In the genomic region with DNA sequence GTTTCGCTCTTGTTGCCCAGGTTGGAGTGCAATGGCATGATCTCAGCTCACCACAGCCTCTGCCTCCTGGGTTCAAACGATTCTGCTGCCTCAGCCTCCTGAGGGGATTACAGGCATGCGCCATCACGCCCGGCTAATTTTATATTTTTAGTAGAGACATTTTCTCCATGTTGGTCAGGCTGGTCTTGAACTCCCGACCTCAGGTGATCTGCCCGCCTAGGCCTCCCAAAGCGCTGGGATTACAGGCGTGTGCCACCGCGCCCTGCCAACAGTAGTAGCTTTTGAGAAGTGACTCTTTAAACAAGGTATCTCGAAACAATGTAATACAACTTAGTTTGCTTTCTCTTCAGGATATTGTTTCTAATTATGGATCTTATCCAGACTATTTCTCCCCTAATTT, we compare ENCODE assay signal across 8 cellular contexts. TPM values are rescaled to one million over a fixed set of nuclear protein-coding genes. Genes with fewer than 3 reads are reported as not detected.
A peak's percentile ranks its signal among the peaks of the same experiment; 100 is the strongest.
DNase-seq lines count a peak whose midpoint lies in the region; TF ChIP-seq lines count a peak whose summit lies in the region.
"Not testable (repeated sequence)": the region's sequence is repeated elsewhere in the genome, so short reads cannot be mapped to it uniquely, and the experiment has no call there.

No MANE protein-coding gene starts in this region.

- peak overlapping the region; percentile 37 for H3K27ac ChIP-seq in C4-2B
- not testable (repeated sequence) for H3K27ac ChIP-seq in SJSA1; iPS-20b (ENCODE audit: low read length); thymus (ENCODE audit: low read depth)

- not testable (repeated sequence) for H3K27me3 Mint-ChIP-seq in HFFc6 (ENCODE audit: insufficient read depth); activated T-helper 1 cell treated with anti-CD3 and anti-CD28 coated beads, Interleukin-12 subunit alpha, Interleukin-12 subunit beta, Interleukin-2, Interleukin-4 antibody, amounts not matched to agents 30 ng/mL and 10 ng/mL and 1 ng/mL, durations not matched to agents 14 hours and 24 hours and 36 hours (ENCODE audit: insufficient read depth); dendritic cell treated with granulocyte-macrophage colony-stimulating factor and Interleukin-4, amounts not matched to agents 40 ng/mL and 50 ng/mL, for 4 days

- not testable (repeated sequence) for H3K9me3 Mint-ChIP-seq in HFFc6; activated T-helper 1 cell treated with anti-CD3 and anti-CD28 coated beads, Interleukin-12 subunit alpha, Interleukin-12 subunit beta, Interleukin-2, Interleukin-4 antibody, amounts not matched to agents 30 ng/mL and 10 ng/mL and 1 ng/mL, durations not matched to agents 14 hours and 24 hours and 36 hours; dendritic cell treated with granulocyte-macrophage colony-stimulating factor and Interleukin-4, amounts not matched to agents 40 ng/mL and 50 ng/mL, for 4 days

- H3K4me3 ChIP-seq in SJSA1 (peak overlapping the region; percentile 88; the same call in 1 of the 2 replicates), iPS-20b (ENCODE audit: low read length) (peak overlapping the region; percentile 86; the same call in 1 of the 2 replicates), neuron (ENCODE audit: low read length) (peak overlapping the region; percentile 98), thymus (ENCODE audit: low read length) (peak overlapping the region; percentile 91)

- peak overlapping the region; percentile 80 for H3K27ac Mint-ChIP-seq in HFFc6
- not testable (repeated sequence) for H3K27ac Mint-ChIP-seq in activated T-helper 1 cell treated with anti-CD3 and anti-CD28 coated beads, Interleukin-12 subunit alpha, Interleukin-12 subunit beta, Interleukin-2, Interleukin-4 antibody, amounts not matched to agents 30 ng/mL and 10 ng/mL and 1 ng/mL, durations not matched to agents 14 hours and 24 hours and 36 hours
- H3K27ac Mint-ChIP-seq in dendritic cell treated with granulocyte-macrophage colony-stimulating factor and Interleukin-4, amounts not matched to agents 40 ng/mL and 50 ng/mL, for 4 days, result peak overlapping the region; percentile 94

- DNase-seq in HFFc6; SJSA1 (ENCODE audit: low read depth in 1 of 2, low spot score in 2 of 2); activated T-helper 1 cell treated with anti-CD3 and anti-CD28 coated beads, Interleukin-12 subunit alpha, Interleukin-12 subunit beta, Interleukin-2, Interleukin-4 antibody, amounts not matched to agents 30 ng/mL and 10 ng/mL and 1 ng/mL, durations not matched to agents 14 hours and 24 hours and 36 hours (ENCODE audit: low spot score): not testable (repeated sequence)

- not testable (repeated sequence) for H3K9me3 ChIP-seq in SJSA1 (replicated peaks); iPS-20b (ENCODE audit: insufficient read depth, low read depth, low read length); neuron (ENCODE audit: low read length); thymus (ENCODE audit: control insufficient read depth)

- H3K4me1 ChIP-seq in SJSA1 (replicated peaks) (peaks cover 13% of the 10 kb centered on the region), neuron (ENCODE audit: insufficient read depth, low read length) (peaks cover 12% of the 10 kb centered on the region)
- not testable (repeated sequence) for H3K4me1 ChIP-seq in iPS-20b (ENCODE audit: insufficient read depth, low read length); thymus (ENCODE audit: control insufficient read depth, insufficient read depth, low read length)

- intact Hi-C loops in activated T-helper 1 cell treated with anti-CD3 and anti-CD28 coated beads, Interleukin-12 subunit alpha, Interleukin-12 subunit beta, Interleukin-2, Interleukin-4 antibody, amounts not matched to agents 30 ng/mL and 10 ng/mL and 1 ng/mL, durations not matched to agents 14 hours and 24 hours and 36 hours (cut with micrococcal nuclease), result loop anchor here (10.0 kb wide), 2 partner anchors 1048 to 1522 kb away; a partner anchor contains a TSS
- intact Hi-C loops in dendritic cell treated with granulocyte-macrophage colony-stimulating factor and Interleukin-4, amounts not matched to agents 40 ng/mL and 50 ng/mL, for 4 days (cut with micrococcal nuclease), result not testable (repeated sequence)

- H3K36me3 ChIP-seq in SJSA1 (peaks cover 16% of the 10 kb centered on the region), neuron (ENCODE audit: insufficient read depth, low read length) (peaks cover 11% of the 10 kb centered on the region)
- H3K36me3 ChIP-seq in iPS-20b (ENCODE audit: insufficient read depth, low read depth, low read length); thymus (ENCODE audit: control insufficient read depth, insufficient read depth): not testable (repeated sequence)

- peaks cover 15% of the 10 kb centered on the region for H3K36me3 Mint-ChIP-seq in HFFc6 (ENCODE audit: low read depth)
- H3K36me3 Mint-ChIP-seq in activated T-helper 1 cell treated with anti-CD3 and anti-CD28 coated beads, Interleukin-12 subunit alpha, Interleukin-12 subunit beta, Interleukin-2, Interleukin-4 antibody, amounts not matched to agents 30 ng/mL and 10 ng/mL and 1 ng/mL, durations not matched to agents 14 hours and 24 hours and 36 hours (ENCODE audit: low read depth), result peaks cover 19% of the 10 kb centered on the region
- H3K36me3 Mint-ChIP-seq in dendritic cell treated with granulocyte-macrophage colony-stimulating factor and Interleukin-4, amounts not matched to agents 40 ng/mL and 50 ng/mL, for 4 days (ENCODE audit: low read depth), result peaks cover 52% of the 10 kb centered on the region

- not testable (repeated sequence) for H3K27me3 ChIP-seq in SJSA1 (replicated peaks); iPS-20b (ENCODE audit: insufficient read depth, low read length); neuron (ENCODE audit: insufficient read depth, low read length); thymus (ENCODE audit: control insufficient read depth, insufficient read depth)

- WGBS in thymus, result 90% methylated on average over 12 of the region's 12 CpGs

- H3K9ac ChIP-seq in iPS-20b (ENCODE audit: low read depth, low read length), result not testable (repeated sequence)

- H3K4me3 Mint-ChIP-seq in HFFc6, result peak overlapping the region; percentile 91
- H3K4me3 Mint-ChIP-seq in activated T-helper 1 cell treated with anti-CD3 and anti-CD28 coated beads, Interleukin-12 subunit alpha, Interleukin-12 subunit beta, Interleukin-2, Interleukin-4 antibody, amounts not matched to agents 30 ng/mL and 10 ng/mL and 1 ng/mL, durations not matched to agents 14 hours and 24 hours and 36 hours, result peak overlapping the region; percentile 53
- peak overlapping the region; percentile 85 for H3K4me3 Mint-ChIP-seq in dendritic cell treated with granulocyte-macrophage colony-stimulating factor and Interleukin-4, amounts not matched to agents 40 ng/mL and 50 ng/mL, for 4 days

- not testable (repeated sequence) for TF ChIP-seq CTCF in C4-2B (conservative IDR thresholded peaks at IDR 0.05); HFFc6 (IDR thresholded peaks at IDR 0.05)

- H2AFZ ChIP-seq in neuron (ENCODE audit: low read depth, low read length), result not testable (repeated sequence)

- H3K4me1 Mint-ChIP-seq in HFFc6 (ENCODE audit: low read depth), result peaks cover 28% of the 10 kb centered on the region
- peaks cover 30% of the 10 kb centered on the region for H3K4me1 Mint-ChIP-seq in activated T-helper 1 cell treated with anti-CD3 and anti-CD28 coated beads, Interleukin-12 subunit alpha, Interleukin-12 subunit beta, Interleukin-2, Interleukin-4 antibody, amounts not matched to agents 30 ng/mL and 10 ng/mL and 1 ng/mL, durations not matched to agents 14 hours and 24 hours and 36 hours (ENCODE audit: low read depth)
- peaks cover 39% of the 10 kb centered on the region for H3K4me1 Mint-ChIP-seq in dendritic cell treated with granulocyte-macrophage colony-stimulating factor and Interleukin-4, amounts not matched to agents 40 ng/mL and 50 ng/mL, for 4 days (ENCODE audit: low read depth)

RNA-seq across cellular contexts. Expression of a gene that starts 1.6 kb away (rescaled TPM):
- 10 to 100 TPM; 56.9 to 62.8 (median 59.0) TPM for total RNA-seq in HFFc6 (2021; fragmentation: NEBNext Ultra II Directional; extraction: Animal tissue kit (Norgen Biotek cat#: 25700))
- 85.3 and 104 TPM in 2 replicates for total RNA-seq in SJSA1 (2014; rRNA removed; shearing (Covaris generic))
- total RNA-seq in activated T-helper 1 cell treated with anti-CD3 and anti-CD28 coated beads, Interleukin-12 subunit alpha, Interleukin-12 subunit beta, Interleukin-2, Interleukin-4 antibody, amounts not matched to agents 30 ng/mL and 10 ng/mL and 1 ng/mL, durations not matched to agents 14 hours and 24 hours and 36 hours, result 40.9 and 42.4 TPM in 2 replicates
- 29.7 TPM for polyA plus RNA-seq in thymus
